Comparison of ENCODE assay signal across 1 cellular context in genomic region chr14:72891666-72892102, GRCh38.
TF ChIP-seq lines count a peak whose summit lies in the region.

No MANE protein-coding gene starts in this region.

TF ChIP-seq in H1, 55 proteins besides CTCF, POLR2A, EP300 and RAD21:
- TF ChIP-seq, protein P1, sequence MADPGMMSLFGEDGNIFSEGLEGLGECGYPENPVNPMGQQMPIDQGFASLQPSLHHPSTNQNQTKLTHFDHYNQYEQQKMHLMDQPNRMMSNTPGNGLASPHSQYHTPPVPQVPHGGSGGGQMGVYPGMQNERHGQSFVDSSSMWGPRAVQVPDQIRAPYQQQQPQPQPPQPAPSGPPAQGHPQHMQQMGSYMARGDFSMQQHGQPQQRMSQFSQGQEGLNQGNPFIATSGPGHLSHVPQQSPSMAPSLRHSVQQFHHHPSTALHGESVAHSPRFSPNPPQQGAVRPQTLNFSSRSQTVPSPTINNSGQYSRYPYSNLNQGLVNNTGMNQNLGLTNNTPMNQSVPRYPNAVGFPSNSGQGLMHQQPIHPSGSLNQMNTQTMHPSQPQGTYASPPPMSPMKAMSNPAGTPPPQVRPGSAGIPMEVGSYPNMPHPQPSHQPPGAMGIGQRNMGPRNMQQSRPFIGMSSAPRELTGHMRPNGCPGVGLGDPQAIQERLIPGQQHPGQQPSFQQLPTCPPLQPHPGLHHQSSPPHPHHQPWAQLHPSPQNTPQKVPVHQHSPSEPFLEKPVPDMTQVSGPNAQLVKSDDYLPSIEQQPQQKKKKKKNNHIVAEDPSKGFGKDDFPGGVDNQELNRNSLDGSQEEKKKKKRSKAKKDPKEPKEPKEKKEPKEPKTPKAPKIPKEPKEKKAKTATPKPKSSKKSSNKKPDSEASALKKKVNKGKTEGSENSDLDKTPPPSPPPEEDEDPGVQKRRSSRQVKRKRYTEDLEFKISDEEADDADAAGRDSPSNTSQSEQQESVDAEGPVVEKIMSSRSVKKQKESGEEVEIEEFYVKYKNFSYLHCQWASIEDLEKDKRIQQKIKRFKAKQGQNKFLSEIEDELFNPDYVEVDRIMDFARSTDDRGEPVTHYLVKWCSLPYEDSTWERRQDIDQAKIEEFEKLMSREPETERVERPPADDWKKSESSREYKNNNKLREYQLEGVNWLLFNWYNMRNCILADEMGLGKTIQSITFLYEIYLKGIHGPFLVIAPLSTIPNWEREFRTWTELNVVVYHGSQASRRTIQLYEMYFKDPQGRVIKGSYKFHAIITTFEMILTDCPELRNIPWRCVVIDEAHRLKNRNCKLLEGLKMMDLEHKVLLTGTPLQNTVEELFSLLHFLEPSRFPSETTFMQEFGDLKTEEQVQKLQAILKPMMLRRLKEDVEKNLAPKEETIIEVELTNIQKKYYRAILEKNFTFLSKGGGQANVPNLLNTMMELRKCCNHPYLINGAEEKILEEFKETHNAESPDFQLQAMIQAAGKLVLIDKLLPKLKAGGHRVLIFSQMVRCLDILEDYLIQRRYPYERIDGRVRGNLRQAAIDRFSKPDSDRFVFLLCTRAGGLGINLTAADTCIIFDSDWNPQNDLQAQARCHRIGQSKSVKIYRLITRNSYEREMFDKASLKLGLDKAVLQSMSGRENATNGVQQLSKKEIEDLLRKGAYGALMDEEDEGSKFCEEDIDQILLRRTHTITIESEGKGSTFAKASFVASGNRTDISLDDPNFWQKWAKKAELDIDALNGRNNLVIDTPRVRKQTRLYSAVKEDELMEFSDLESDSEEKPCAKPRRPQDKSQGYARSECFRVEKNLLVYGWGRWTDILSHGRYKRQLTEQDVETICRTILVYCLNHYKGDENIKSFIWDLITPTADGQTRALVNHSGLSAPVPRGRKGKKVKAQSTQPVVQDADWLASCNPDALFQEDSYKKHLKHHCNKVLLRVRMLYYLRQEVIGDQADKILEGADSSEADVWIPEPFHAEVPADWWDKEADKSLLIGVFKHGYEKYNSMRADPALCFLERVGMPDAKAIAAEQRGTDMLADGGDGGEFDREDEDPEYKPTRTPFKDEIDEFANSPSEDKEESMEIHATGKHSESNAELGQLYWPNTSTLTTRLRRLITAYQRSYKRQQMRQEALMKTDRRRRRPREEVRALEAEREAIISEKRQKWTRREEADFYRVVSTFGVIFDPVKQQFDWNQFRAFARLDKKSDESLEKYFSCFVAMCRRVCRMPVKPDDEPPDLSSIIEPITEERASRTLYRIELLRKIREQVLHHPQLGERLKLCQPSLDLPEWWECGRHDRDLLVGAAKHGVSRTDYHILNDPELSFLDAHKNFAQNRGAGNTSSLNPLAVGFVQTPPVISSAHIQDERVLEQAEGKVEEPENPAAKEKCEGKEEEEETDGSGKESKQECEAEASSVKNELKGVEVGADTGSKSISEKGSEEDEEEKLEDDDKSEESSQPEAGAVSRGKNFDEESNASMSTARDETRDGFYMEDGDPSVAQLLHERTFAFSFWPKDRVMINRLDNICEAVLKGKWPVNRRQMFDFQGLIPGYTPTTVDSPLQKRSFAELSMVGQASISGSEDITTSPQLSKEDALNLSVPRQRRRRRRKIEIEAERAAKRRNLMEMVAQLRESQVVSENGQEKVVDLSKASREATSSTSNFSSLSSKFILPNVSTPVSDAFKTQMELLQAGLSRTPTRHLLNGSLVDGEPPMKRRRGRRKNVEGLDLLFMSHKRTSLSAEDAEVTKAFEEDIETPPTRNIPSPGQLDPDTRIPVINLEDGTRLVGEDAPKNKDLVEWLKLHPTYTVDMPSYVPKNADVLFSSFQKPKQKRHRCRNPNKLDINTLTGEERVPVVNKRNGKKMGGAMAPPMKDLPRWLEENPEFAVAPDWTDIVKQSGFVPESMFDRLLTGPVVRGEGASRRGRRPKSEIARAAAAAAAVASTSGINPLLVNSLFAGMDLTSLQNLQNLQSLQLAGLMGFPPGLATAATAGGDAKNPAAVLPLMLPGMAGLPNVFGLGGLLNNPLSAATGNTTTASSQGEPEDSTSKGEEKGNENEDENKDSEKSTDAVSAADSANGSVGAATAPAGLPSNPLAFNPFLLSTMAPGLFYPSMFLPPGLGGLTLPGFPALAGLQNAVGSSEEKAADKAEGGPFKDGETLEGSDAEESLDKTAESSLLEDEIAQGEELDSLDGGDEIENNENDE (IDR thresholded peaks at IDR 0.05; ENCODE audit: insufficient replicate concordance, low read length) = no peak
- TF ChIP-seq TEAD4 (IDR thresholded peaks at IDR 0.05; ENCODE audit: low read depth, low read length) = no peak
- TF ChIP-seq SIRT6 (IDR thresholded peaks at IDR 0.05; ENCODE audit: low read length) = no peak
- no peak for TF ChIP-seq ASH2L (IDR thresholded peaks at IDR 0.05; ENCODE audit: low read length)
- no peak for TF ChIP-seq SRF (IDR thresholded peaks at IDR 0.05; ENCODE audit: low read depth, low read length)
- no peak for TF ChIP-seq EZH2 (IDR thresholded peaks at IDR 0.05; ENCODE audit: low read depth, low read length, severe bottlenecking)
- TF ChIP-seq POU5F1 (IDR thresholded peaks at IDR 0.05; ENCODE audit: low read depth, low read length) = no peak
- TF ChIP-seq CTBP2 (IDR thresholded peaks at IDR 0.05; ENCODE audit: borderline replicate concordance, insufficient read depth, insufficient read length, low read length) = no peak
- TF ChIP-seq POLR2AphosphoS5 (IDR thresholded peaks at IDR 0.05; ENCODE audit: low read depth, low read length) = no peak
- TF ChIP-seq BACH1 (IDR thresholded peaks at IDR 0.05; ENCODE audit: low read length) = no peak
TF ChIP-seq in H1: peak in this region for 0.
